16 cellular contexts compared by ENCODE assay signal in the genomic region with DNA sequence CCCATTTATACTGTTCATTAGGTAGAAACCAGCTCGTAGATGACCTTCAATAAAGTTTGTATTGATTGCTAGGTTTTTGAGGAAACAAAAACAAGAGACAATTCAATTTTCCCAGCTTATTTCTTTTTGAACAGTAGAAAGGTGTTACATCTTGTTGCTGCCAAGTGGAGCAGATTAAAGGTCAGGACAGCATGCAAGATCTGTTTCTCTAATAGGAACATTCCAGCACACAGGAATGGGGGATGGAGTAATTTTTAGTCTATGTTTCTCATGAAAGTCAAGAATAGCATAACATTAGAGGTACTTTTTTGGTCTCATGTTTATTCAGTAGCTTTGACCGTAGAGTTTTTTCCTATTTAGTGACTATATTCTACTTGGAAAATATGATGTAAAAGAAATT.
A peak's percentile ranks its signal among the peaks of the same experiment; 100 is the strongest.
DNase-seq lines count a peak whose midpoint lies in the region; ATAC-seq lines count a peak whose summit lies in the region.
"Had no signal": no experiment of that assay in that cellular context is flagged by ENCODE, and none has a peak within 500 bp of the region (broad histone marks: within the 10 kb centered on the region; RNA-seq: fewer than 3 reads in every experiment).

No MANE protein-coding gene starts in this region.

- peak; percentile 38 for ATAC-seq in left ventricle myocardium superior
- no peak for ATAC-seq in HG03196 (IDR thresholded peaks at IDR 0.05; ENCODE audit: unreplicated experiment)
- ATAC-seq: CD8-positive, alpha-beta T cell; GM12878; GM23338; HCT116 had no signal

- in situ Hi-C loops in G401 (cut with HindIII; ENCODE audit: low sequenced_read_pairs): no loop called here

- no peak for DNase-seq in left ventricle myocardium superior
- no peak for DNase-seq in cardiac septum (ENCODE audit: low spot score)
- DNase-seq in G401 (ENCODE audit: low spot score): peak; percentile 30
- peak; percentile 5 for DNase-seq in cerebellum (ENCODE audit: low spot score)
- no peak for DNase-seq in NCI-H510A treated with DMSO at 0.1 percent for 48 hours (lab: John Stamatoyannopoulos, UW)
- DNase-seq: Caco-2; CD4-positive, CD25-positive, alpha-beta regulatory T cell; CD8-positive, alpha-beta T cell; DMS153; DND-41; GDM1; H9 had no signal

- intact Hi-C loops in left ventricle myocardium superior (cut with micrococcal nuclease): no loop called here
- intact Hi-C loops in cardiac septum (cut with DNase I): no loop called here

Comparison
In these comparisons a context has a peak if more than half of its experiments do, and no peak if none do; other contexts are left out.
1. DNase-seq: peak in G401 (single experiment) and cerebellum (single experiment); none in left ventricle myocardium superior (single experiment), cardiac septum (single experiment) and NCI-H510A treated with DMSO at 0.1 percent for 48 hours (single experiment).